13 cellular contexts compared by ENCODE assay signal in the genomic region with DNA sequence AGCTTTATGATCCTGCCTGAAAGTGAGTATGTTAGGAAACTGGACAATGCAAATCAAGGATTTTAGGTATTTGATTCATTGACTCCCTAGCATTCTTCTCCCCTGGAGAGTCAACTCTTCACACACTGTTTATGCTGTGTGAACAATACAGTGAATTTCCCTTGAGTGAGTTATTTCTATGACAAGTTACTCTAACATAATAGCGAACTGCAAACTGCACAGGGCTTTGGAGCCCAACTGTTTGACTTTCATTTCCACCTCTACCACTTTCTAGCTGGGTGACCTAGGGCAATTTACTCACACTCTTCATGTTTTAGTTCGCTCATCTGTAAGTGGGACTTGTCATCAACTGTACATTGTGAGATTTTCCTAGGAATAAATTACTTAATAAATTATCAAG.
DNase-seq lines count a peak whose midpoint lies in the region; ATAC-seq, FAIRE-seq and TF ChIP-seq lines count a peak whose summit lies in the region.
"Had no signal": no experiment of that assay in that cellular context is flagged by ENCODE, and none has a peak within 500 bp of the region (broad histone marks: within the 10 kb centered on the region; RNA-seq: fewer than 3 reads in every experiment).

No MANE protein-coding gene starts in this region.

- FAIRE-seq in HepG2 (lab: Jason Lieb, UNC) (no peak), frontal cortex (lab: Jason Lieb, UNC) (no peak)

- H3K27ac ChIP-seq in colonic mucosa, result peak overlapping the region; percentile 60
- peak overlapping the region; percentile 12 for H3K27ac ChIP-seq in HepG2 (ENCODE audit: extremely low read length, insufficient read depth, low read length)
- peak overlapping the region; percentile 91 for H3K27ac ChIP-seq in subcutaneous abdominal adipose tissue (ENCODE audit: low read depth, low read length)

- H3K4me3 ChIP-seq in colonic mucosa, result no peak overlapping the region
- no peak overlapping the region for H3K4me3 ChIP-seq in HepG2 (replicated peaks in 1 of 3; ENCODE audit: insufficient read depth in 1 of 3, low read depth in 2 of 3, low read length in 3 of 3)
- no peak overlapping the region for H3K4me3 ChIP-seq in subcutaneous abdominal adipose tissue (ENCODE audit: low read depth in 1 of 5, low read length in 5 of 5)

- H4K20me1 ChIP-seq in HepG2 (ENCODE audit: insufficient read depth, low read length), result no peaks in the 10 kb centered on the region

- no peaks in the 10 kb centered on the region for H3K36me3 ChIP-seq in colonic mucosa
- H3K36me3 ChIP-seq in HepG2 (replicated peaks in 1 of 2; ENCODE audit: control insufficient read depth in 1 of 2, insufficient read depth in 2 of 2, low read length in 2 of 2), result no peaks in the 10 kb centered on the region
- no peaks in the 10 kb centered on the region for H3K36me3 ChIP-seq in subcutaneous abdominal adipose tissue (ENCODE audit: control insufficient read depth in 5 of 5, insufficient read depth in 5 of 5, low read length in 5 of 5)

- H3K4me2 ChIP-seq in HepG2 (ENCODE audit: low read depth, low read length), result no peak overlapping the region

- whole genome bisulfite sequencing in HepG2 (ENCODE audit: low lambda C conversion rate), result 97% methylated on average over 2 of the region's 2 CpGs

- H3K9ac ChIP-seq in colonic mucosa (ENCODE audit: low read depth in 2 of 2, low read length in 2 of 2) (no peak overlapping the region), HepG2 (ENCODE audit: insufficient read depth, low read depth, low read length) (no peak overlapping the region), subcutaneous abdominal adipose tissue (ENCODE audit: low read length in 5 of 5) (peak overlapping the region in 3 of 5 donors; percentile 48 to 78 (median 59))

- peaks cover 10% of the 10 kb centered on the region for H3K79me2 ChIP-seq in HepG2 (ENCODE audit: insufficient read depth, low read length)

- BruUV-seq in HepG2 (replicated peaks; lab: Mats Ljungman, UMichigan), result no TSS peak

- ATAC-seq in HepG2, result no peak
- ATAC-seq in GM18909 (IDR thresholded peaks at IDR 0.05; ENCODE audit: poor library complexity, unreplicated experiment), result no peak
- no peak for ATAC-seq in GM21528 (IDR thresholded peaks at IDR 0.05; ENCODE audit: low FRiP score, unreplicated experiment)

- CTCF ChIA-PET in HepG2 (lab: Yijun Ruan, JAX; ENCODE audit: low intra/inter-chr PET ratio, low total read pairs), result no interaction called here

- H3K27me3 ChIP-seq in colonic mucosa (no peaks in the 10 kb centered on the region), HepG2 (ENCODE audit: control insufficient read depth in 1 of 2, insufficient read depth in 2 of 2, low read length in 2 of 2) (no peaks in the 10 kb centered on the region), subcutaneous abdominal adipose tissue (ENCODE audit: control insufficient read depth in 5 of 5, insufficient read depth in 4 of 5, low read length in 5 of 5) (no peaks in the 10 kb centered on the region)

- TF ChIP-seq POLR2A in HepG2 (IDR thresholded peaks at IDR 0.05; ENCODE audit: insufficient read depth in 1 of 2, low read depth in 2 of 2, low read length in 2 of 2), result no peak

- POLR2A ChIA-PET in HepG2 (lab: Yijun Ruan, JAX), result no interaction called here

- TF ChIP-seq EP300 in HepG2 (IDR thresholded peaks at IDR 0.05; ENCODE audit: low read depth in 2 of 2, low read length in 2 of 2) (no peak), HepG2 (CRISPR knock-in tag; IDR thresholded peaks at IDR 0.05; ENCODE audit: borderline replicate concordance) (no peak)

- no peak overlapping the region for H2AFZ ChIP-seq in HepG2 (ENCODE audit: low read length)

- intact Hi-C loops in colonic mucosa (cut with DNase I), result no loop called here
- intact Hi-C loops in HepG2 (cut with micrococcal nuclease; ENCODE audit: unreplicated experiment), result no loop called here

- DNase-seq in RPMI7951 (ENCODE audit: low read depth), result peak; percentile 54
- no peak for DNase-seq in colonic mucosa
- DNase-seq in HepG2 (ENCODE audit: low spot score), result no peak
- DNase-seq in GM03348 (ENCODE audit: low spot score), result no peak
- no peak for DNase-seq in frontal cortex (ENCODE audit: low spot score in 2 of 2)
- DNase-seq: activated CD4-positive, CD25-positive, alpha-beta regulatory T cell treated with anti-CD3 and anti-CD28 coated beads, Interleukin-2, amount 50 U/mL, for 72 hours; CD8-positive, alpha-beta memory T cell; hippocampal formation; NCI-H526; stimulated activated CD4-positive, alpha-beta T cell treated with anti-CD3 and anti-CD28 coated beads, Interleukin-12 subunit alpha, Interleukin-12 subunit beta, amount 100 ng/mL, for 4 hours had no signal

- H3K9me3 ChIP-seq in colonic mucosa (no peaks in the 10 kb centered on the region), HepG2 (ENCODE audit: low read length) (no peaks in the 10 kb centered on the region), subcutaneous abdominal adipose tissue (ENCODE audit: control insufficient read depth in 5 of 5, low read length in 5 of 5) (no peaks in the 10 kb centered on the region)

- in situ Hi-C loops in HepG2 (cut with HindIII; ENCODE audit: extremely low pct_ligation_motif_present, low pct_unique_long_range_greater_than_20kb), result no loop called here

- TF ChIP-seq RAD21 in HepG2 (CRISPR knock-in tag; IDR thresholded peaks at IDR 0.05), result no peak

- TF ChIP-seq CTCF in colonic mucosa (IDR thresholded peaks at IDR 0.05) (no peak), HepG2 (CRISPR knock-in tag; IDR thresholded peaks at IDR 0.05) (no peak)

- H3K4me1 ChIP-seq in colonic mucosa (no peaks in the 10 kb centered on the region), HepG2 (ENCODE audit: insufficient read depth, low read length) (peaks cover 43% of the 10 kb centered on the region), subcutaneous abdominal adipose tissue (ENCODE audit: control insufficient read depth in 5 of 5, insufficient read depth in 5 of 5, low read length in 5 of 5) (peaks cover 8 to 53% (median 32%) of the 10 kb centered on the region in 5 donors)

TF ChIP-seq in HepG2, 621 proteins besides CTCF, POLR2A, EP300 and RAD21:
- TF ChIP-seq, protein P1, sequence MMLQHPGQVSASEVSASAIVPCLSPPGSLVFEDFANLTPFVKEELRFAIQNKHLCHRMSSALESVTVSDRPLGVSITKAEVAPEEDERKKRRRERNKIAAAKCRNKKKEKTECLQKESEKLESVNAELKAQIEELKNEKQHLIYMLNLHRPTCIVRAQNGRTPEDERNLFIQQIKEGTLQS (CRISPR knock-in tag; IDR thresholded peaks at IDR 0.05), result no peak

Comparison
In these comparisons a context has a peak if more than half of its experiments do, and no peak if none do; other contexts are left out.
1. H3K27ac ChIP-seq: peak in every context shown above with its lines; median percentile 91 in subcutaneous abdominal adipose tissue; 60 in colonic mucosa; 12 in HepG2.
2. H3K9ac ChIP-seq: peak in subcutaneous abdominal adipose tissue (3 of 5); none in colonic mucosa (0 of 2) and HepG2 (single experiment).